In genomic region chr21:31711326-31711725, GRCh38 we compare ENCODE assay signal across 32 cellular contexts.
"Had no signal": no experiment of that assay in that cellular context is flagged by ENCODE, and none has a peak within 500 bp of the region (broad histone marks: within the 10 kb centered on the region; RNA-seq: fewer than 3 reads in every experiment).

No MANE protein-coding gene starts in this region.

- H3K27me3 ChIP-seq: breast epithelium, esophagus muscularis mucosa, hepatocyte, uterus had no signal

- H3K27ac Mint-ChIP-seq: activated CD4-positive, alpha-beta memory T cell treated with anti-CD3 and anti-CD28 coated beads for 36 hours; activated CD4-positive, alpha-beta T cell treated with anti-CD3 and anti-CD28 coated beads, Interleukin-2, amount 10 ng/mL, durations not matched to agents 24 days and 14 days; activated T-helper 1 cell treated with anti-CD3 and anti-CD28 coated beads, Interleukin-12 subunit alpha, Interleukin-12 subunit beta, Interleukin-2, Interleukin-4 antibody, amounts not matched to agents 30 ng/mL and 10 ng/mL and 1 ng/mL, durations not matched to agents 14 hours and 24 hours and 36 hours; mesothelial cell of epicardium; stimulated activated naive CD8-positive, alpha-beta T cell treated with anti-CD3 and anti-CD28 coated beads, Interleukin-15, Interleukin-2, amounts not matched to agents 100 ng/mL and 50 ng/mL, for 24 hours; type B pancreatic cell had no signal

- H3K9ac ChIP-seq: parathyroid adenoma had no signal

- H2AFZ ChIP-seq: hepatocyte, parathyroid adenoma had no signal

- H3K4me1 ChIP-seq: breast epithelium, parathyroid adenoma had no signal

- H3K4me3 ChIP-seq: breast epithelium, esophagus muscularis mucosa, hepatocyte, skin epidermis, thoracic aorta, uterus had no signal

- H3K36me3 Mint-ChIP-seq: activated CD4-positive, alpha-beta memory T cell treated with anti-CD3 and anti-CD28 coated beads for 36 hours; immature natural killer cell; mesothelial cell of epicardium; type B pancreatic cell had no signal

- H3K9me3 ChIP-seq: breast epithelium, esophagus muscularis mucosa, thoracic aorta, uterus had no signal

- H3K4me3 Mint-ChIP-seq: activated CD4-positive, alpha-beta memory T cell treated with anti-CD3 and anti-CD28 coated beads for 36 hours; activated CD4-positive, alpha-beta T cell treated with anti-CD3 and anti-CD28 coated beads, Interleukin-2, amount 10 ng/mL, durations not matched to agents 24 days and 14 days; activated T-helper 1 cell treated with anti-CD3 and anti-CD28 coated beads, Interleukin-12 subunit alpha, Interleukin-12 subunit beta, Interleukin-2, Interleukin-4 antibody, amounts not matched to agents 30 ng/mL and 10 ng/mL and 1 ng/mL, durations not matched to agents 14 hours and 24 hours and 36 hours; immature natural killer cell; mesothelial cell of epicardium; stimulated activated naive CD8-positive, alpha-beta T cell treated with anti-CD3 and anti-CD28 coated beads, Interleukin-15, Interleukin-2, amounts not matched to agents 100 ng/mL and 50 ng/mL, for 24 hours; T-helper 17 cell; type B pancreatic cell had no signal

- DNase-seq: activated CD4-positive, alpha-beta memory T cell treated with anti-CD3 and anti-CD28 coated beads for 36 hours; activated CD4-positive, alpha-beta T cell treated with anti-CD3 and anti-CD28 coated beads, Interleukin-2, amount 10 ng/mL, durations not matched to agents 24 days and 14 days; activated CD4-positive, CD25-positive, alpha-beta regulatory T cell treated with anti-CD3 and anti-CD28 coated beads, Interleukin-2, amount 50 U/mL, for 72 hours; activated CD8-positive, alpha-beta memory T cell treated with anti-CD3 and anti-CD28 coated beads, Interleukin-2, amount 50 U/mL, for 4 hours; activated gamma-delta T cell; activated naive CD4-positive, alpha-beta T cell treated with anti-CD3 and anti-CD28 coated beads, Interleukin-2, amount 50 U/mL, for 16 hours; activated T-cell treated with anti-CD3 and anti-CD28 coated beads, Interleukin-2, amount 50 U/mL, for 1 hour; central memory CD4-positive, alpha-beta T cell; effector CD4-positive, alpha-beta T cell; immature natural killer cell; kidney; left colon; mammary epithelial cell; naive thymus-derived CD4-positive, alpha-beta T cell; right cardiac atrium; stimulated activated CD4-positive, alpha-beta T cell treated with anti-CD3 and anti-CD28 coated beads, Interleukin-12 subunit alpha, Interleukin-12 subunit beta, amount 100 ng/mL, for 4 hours; stimulated activated CD4-positive, alpha-beta T cell treated with anti-CD3 and anti-CD28 coated beads, Interleukin-4, amount 100 ng/mL, for 1 hour; T-helper 17 cell; T1000; uterus had no signal

- H3K27me3 Mint-ChIP-seq: activated CD4-positive, alpha-beta memory T cell treated with anti-CD3 and anti-CD28 coated beads for 36 hours; activated CD4-positive, alpha-beta T cell treated with anti-CD3 and anti-CD28 coated beads, Interleukin-2, amount 10 ng/mL, durations not matched to agents 24 days and 14 days; naive thymus-derived CD4-positive, alpha-beta T cell; stimulated activated naive CD8-positive, alpha-beta T cell treated with anti-CD3 and anti-CD28 coated beads, Interleukin-15, Interleukin-2, amounts not matched to agents 100 ng/mL and 50 ng/mL, for 24 hours; T-helper 17 cell; type B pancreatic cell had no signal

- H3K27ac ChIP-seq: breast epithelium, esophagus muscularis mucosa, hepatocyte, parathyroid adenoma, skin epidermis, uterus had no signal

- ATAC-seq: left colon; naive thymus-derived CD4-positive, alpha-beta T cell; right cardiac atrium; T-helper 17 cell had no signal

- H3K36me3 ChIP-seq: breast epithelium, esophagus muscularis mucosa, thoracic aorta, uterus had no signal

- H3K9me3 Mint-ChIP-seq: activated CD4-positive, alpha-beta memory T cell treated with anti-CD3 and anti-CD28 coated beads for 36 hours; activated CD4-positive, alpha-beta T cell treated with anti-CD3 and anti-CD28 coated beads, Interleukin-2, amount 10 ng/mL, durations not matched to agents 24 days and 14 days; activated T-helper 1 cell treated with anti-CD3 and anti-CD28 coated beads, Interleukin-12 subunit alpha, Interleukin-12 subunit beta, Interleukin-2, Interleukin-4 antibody, amounts not matched to agents 30 ng/mL and 10 ng/mL and 1 ng/mL, durations not matched to agents 14 hours and 24 hours and 36 hours; immature natural killer cell; mesothelial cell of epicardium; naive thymus-derived CD4-positive, alpha-beta T cell; stimulated activated naive CD8-positive, alpha-beta T cell treated with anti-CD3 and anti-CD28 coated beads, Interleukin-15, Interleukin-2, amounts not matched to agents 100 ng/mL and 50 ng/mL, for 24 hours; type B pancreatic cell had no signal

- H3K4me2 ChIP-seq: hepatocyte had no signal

- FAIRE-seq: colon, frontal cortex, kidney had no signal
